1 cellular context compared by ENCODE assay signal in genomic region chr15:29942144-29942543, GRCh38.
TF ChIP-seq lines count a peak whose summit lies in the region.

No MANE protein-coding gene starts in this region.

TF ChIP-seq in K562, 482 proteins besides CTCF, POLR2A, EP300 and RAD21 (continued from another document):
- TF ChIP-seq ZNF740 (CRISPR knock-in tag; IDR thresholded peaks at IDR 0.05) = no peak
- no peak for TF ChIP-seq ZNF740 (tag; IDR thresholded peaks at IDR 0.05)
- no peak for TF ChIP-seq HNRNPH1 (optimal IDR thresholded peaks at IDR 0.05; ENCODE audit: low read depth, low read length)
